Comparison of ENCODE assay signal across 8 cellular contexts in genomic region chr10:99329238-99329890, GRCh38. TPM values are rescaled to one million over a fixed set of nuclear protein-coding genes. Genes with fewer than 3 reads are reported as not detected.
A peak's percentile ranks its signal among the peaks of the same experiment; 100 is the strongest.
DNase-seq lines count a peak whose midpoint lies in the region; ATAC-seq, FAIRE-seq and TF ChIP-seq lines count a peak whose summit lies in the region.

TSS of gene CNNM1 (plus strand) at chr10:99329356. CDS start at chr10:99329388, 32 bp downstream.

- TF ChIP-seq CTCF in GM06990 (IDR thresholded peaks at IDR 0.05; ENCODE audit: insufficient read depth, low read length, poor library complexity, severe bottlenecking), result no peak
- no peak for TF ChIP-seq CTCF in astrocyte (IDR thresholded peaks at IDR 0.05; ENCODE audit: insufficient read depth, low read depth, low read length)

- H4K20me1 ChIP-seq in astrocyte (ENCODE audit: insufficient read depth, low read length), result no peaks in the 10 kb centered on the region

- no peaks in the 10 kb centered on the region; the same call in 1 of the 2 replicates for H3K27me3 ChIP-seq in GM06990 (replicated peaks; ENCODE audit: control insufficient read depth, insufficient read depth, low read length)
- H3K27me3 ChIP-seq in astrocyte (ENCODE audit: insufficient read depth, low read length), result peaks cover 31% of the 10 kb centered on the region

- no peak within 1 kb of the TSS for H3K9ac ChIP-seq in astrocyte (ENCODE audit: low read length)

- no peaks in the 10 kb centered on the region for H3K4me1 ChIP-seq in astrocyte (ENCODE audit: insufficient read depth, low read length)

- H3K27ac Mint-ChIP-seq in astrocyte (ENCODE audit: unreplicated experiment), result no peak within 1 kb of the TSS

- peak within 1 kb of the TSS; percentile 80 for H2AFZ ChIP-seq in astrocyte (ENCODE audit: low read depth, low read length)

- H3K27ac ChIP-seq in astrocyte (ENCODE audit: low read depth, low read length), result no peak within 1 kb of the TSS

- ATAC-seq in HG03571 (IDR thresholded peaks at IDR 0.05; ENCODE audit: unreplicated experiment), result no peak

- H3K9me3 Mint-ChIP-seq in astrocyte (ENCODE audit: unreplicated experiment), result peaks cover 2% of the 10 kb centered on the region

- no peaks in the 10 kb centered on the region for H3K4me1 Mint-ChIP-seq in astrocyte (ENCODE audit: low read depth, unreplicated experiment)

- no peak for FAIRE-seq in astrocyte (lab: Jason Lieb, UNC)

- H3K79me2 ChIP-seq in astrocyte (ENCODE audit: insufficient read depth, low read length), result no peaks in the 10 kb centered on the region

- H3K4me3 ChIP-seq in GM06990 (replicated peaks; ENCODE audit: low read depth, low read length) (peak within 1 kb of the TSS; percentile 50), astrocyte (ENCODE audit: insufficient read depth, low read depth, low read length) (peak within 1 kb of the TSS; percentile 45)

- peaks cover 18% of the 10 kb centered on the region for H3K27me3 Mint-ChIP-seq in astrocyte (ENCODE audit: low read depth, unreplicated experiment)

- H3K36me3 ChIP-seq in GM06990 (ENCODE audit: control insufficient read depth, insufficient read depth, low read length) (no peaks in the 10 kb centered on the region), astrocyte (ENCODE audit: insufficient read depth, low read length) (no peaks in the 10 kb centered on the region)

- H3K4me2 ChIP-seq in astrocyte (ENCODE audit: low read length), result peak within 1 kb of the TSS; percentile 84

- peak within 1 kb of the TSS; percentile 79 for H3K4me3 Mint-ChIP-seq in astrocyte (ENCODE audit: unreplicated experiment)

- H3K36me3 Mint-ChIP-seq in astrocyte (ENCODE audit: low read depth, unreplicated experiment), result no peaks in the 10 kb centered on the region

- peak; percentile 59 for DNase-seq in GM06990 (ENCODE audit: extremely low read depth, insufficient read length)
- peak; percentile 65 for DNase-seq in HCEC 1CT
- DNase-seq in NCI-H446 treated with DMSO at 0.1 percent for 48 hours (lab: John Stamatoyannopoulos, UW), result peak; percentile 12
- no peak for DNase-seq in astrocyte (ENCODE audit: low read depth)
- DNase-seq in iPS-NIHi7 (ENCODE audit: extremely low spot score), result peak; percentile 65
- DNase-seq in stimulated activated CD4-positive, alpha-beta T cell treated with anti-CD3 and anti-CD28 coated beads, Interleukin-12 subunit alpha, Interleukin-12 subunit beta, amount 100 ng/mL, for 4 hours, result peak; percentile 32
- DNase-seq in activated gamma-delta T cell (lab: John Stamatoyannopoulos, UW), result no peak

- H3K9me3 ChIP-seq in astrocyte (ENCODE audit: insufficient read depth, low read depth, low read length), result no peaks in the 10 kb centered on the region

RNA-seq across cellular contexts. Expression of gene CNNM1, which starts in this region (rescaled TPM):
- total RNA-seq in astrocyte, result 2.0 and 2.5 TPM in 2 replicates

Comparison
In these comparisons a context has a peak if more than half of its experiments do, and no peak if none do; other contexts are left out.
1. DNase-seq: peak in GM06990 (single experiment), HCEC 1CT (single experiment), NCI-H446 treated with DMSO at 0.1 percent for 48 hours (single experiment), iPS-NIHi7 (single experiment) and stimulated activated CD4-positive, alpha-beta T cell treated with anti-CD3 and anti-CD28 coated beads, Interleukin-12 subunit alpha, Interleukin-12 subunit beta, amount 100 ng/mL, for 4 hours (single experiment); none in astrocyte (single experiment) and activated gamma-delta T cell (single experiment).